In genomic region chr19:48371367-48371766, GRCh38 we compare ENCODE assay signal across 1 cellular context.
TF ChIP-seq lines count a peak whose summit lies in the region.

No MANE protein-coding gene starts in this region.

TF ChIP-seq in HEK293, 187 proteins besides CTCF, POLR2A, EP300 and RAD21 (continued from another document):
- TF ChIP-seq, protein P1, sequence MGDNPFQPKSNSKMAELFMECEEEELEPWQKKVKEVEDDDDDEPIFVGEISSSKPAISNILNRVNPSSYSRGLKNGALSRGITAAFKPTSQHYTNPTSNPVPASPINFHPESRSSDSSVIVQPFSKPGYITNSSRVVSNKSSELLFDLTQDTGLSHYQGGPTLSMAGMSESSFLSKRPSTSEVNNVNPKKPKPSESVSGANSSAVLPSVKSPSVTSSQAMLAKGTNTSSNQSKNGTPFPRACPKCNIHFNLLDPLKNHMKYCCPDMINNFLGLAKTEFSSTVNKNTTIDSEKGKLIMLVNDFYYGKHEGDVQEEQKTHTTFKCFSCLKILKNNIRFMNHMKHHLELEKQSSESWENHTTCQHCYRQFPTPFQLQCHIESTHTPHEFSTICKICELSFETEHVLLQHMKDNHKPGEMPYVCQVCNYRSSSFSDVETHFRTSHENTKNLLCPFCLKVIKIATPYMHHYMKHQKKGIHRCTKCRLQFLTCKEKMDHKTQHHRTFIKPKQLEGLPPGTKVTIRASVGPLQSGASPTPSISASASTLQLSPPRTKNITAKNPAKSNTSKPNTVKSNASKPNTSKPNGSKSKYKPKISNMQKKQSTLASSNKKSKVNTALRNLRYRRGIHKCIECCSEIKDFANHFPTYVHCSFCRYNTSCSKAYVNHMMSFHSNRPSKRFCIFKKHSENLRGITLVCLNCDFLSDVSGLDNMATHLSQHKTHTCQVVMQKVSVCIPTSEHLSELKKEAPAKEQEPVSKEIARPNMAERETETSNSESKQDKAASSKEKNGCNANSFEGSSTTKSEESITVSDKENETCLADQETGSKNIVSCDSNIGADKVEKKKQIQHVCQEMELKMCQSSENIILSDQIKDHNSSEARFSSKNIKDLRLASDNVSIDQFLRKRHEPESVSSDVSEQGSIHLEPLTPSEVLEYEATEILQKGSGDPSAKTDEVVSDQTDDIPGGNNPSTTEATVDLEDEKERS (tag by site-specific recombination; IDR thresholded peaks at IDR 0.05): no peak
